Comparison of ENCODE assay signal across 11 cellular contexts in the genomic region with DNA sequence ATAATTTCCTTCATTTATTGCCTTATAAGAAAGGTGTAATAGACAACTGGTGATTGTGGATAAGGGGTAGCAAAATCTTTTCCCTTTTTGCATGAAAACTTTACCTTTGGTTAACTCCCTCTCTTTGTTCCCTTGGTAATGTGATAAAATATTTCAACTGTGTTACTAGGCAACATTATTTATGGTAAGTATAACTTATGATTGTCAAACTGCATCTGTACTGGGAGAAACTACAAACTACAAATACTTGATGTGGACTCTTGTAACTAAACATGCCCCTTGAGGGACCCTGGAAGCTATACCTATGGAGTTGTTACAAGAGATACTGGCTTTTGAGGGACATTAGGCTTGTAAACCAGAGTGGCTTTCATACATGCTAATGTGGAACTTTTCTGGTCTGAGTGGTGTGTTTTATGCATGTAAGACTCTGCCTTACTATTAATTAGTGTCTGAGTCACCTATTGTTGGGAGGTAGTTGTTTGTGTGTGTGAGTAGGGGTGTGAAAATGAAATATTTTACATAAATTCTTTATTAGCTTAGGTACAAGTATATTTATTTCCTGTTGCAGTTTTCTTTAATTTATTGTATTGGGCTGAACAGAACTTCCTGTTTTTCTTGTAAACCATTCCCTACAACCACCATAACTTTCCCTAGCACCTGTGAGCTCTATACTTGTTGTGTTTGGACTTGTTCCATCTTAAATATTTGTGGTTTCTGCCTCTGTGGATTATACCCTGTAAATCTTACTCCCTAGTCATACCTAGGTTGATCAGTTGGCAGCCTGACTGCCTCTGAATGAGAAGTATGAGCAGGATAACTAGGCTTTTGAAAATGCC. TPM values are rescaled to one million over a fixed set of nuclear protein-coding genes. Genes with fewer than 3 reads are reported as not detected.
A peak's percentile ranks its signal among the peaks of the same experiment; 100 is the strongest.
DNase-seq lines count a peak whose midpoint lies in the region; ATAC-seq and FAIRE-seq lines count a peak whose summit lies in the region.
"Had no signal": no experiment of that assay in that cellular context is flagged by ENCODE, and none has a peak within 500 bp of the region (broad histone marks: within the 10 kb centered on the region; RNA-seq: fewer than 3 reads in every experiment).

No MANE protein-coding gene starts in this region.

- no peak overlapping the region for H2BK5ac ChIP-seq in mesendoderm (ENCODE audit: low read length)

- no peak overlapping the region for H4K8ac ChIP-seq in mesendoderm (ENCODE audit: low read depth, low read length)

- ATAC-seq in GM21423 (IDR thresholded peaks at IDR 0.05; ENCODE audit: unreplicated experiment) = no peak
- ATAC-seq in HG02678 (IDR thresholded peaks at IDR 0.05; ENCODE audit: unreplicated experiment) = no peak

- H3K79me2 ChIP-seq in mesendoderm (ENCODE audit: control insufficient read depth, insufficient read depth, low read length) = no peaks in the 10 kb centered on the region

- H2BK15ac ChIP-seq in mesendoderm (replicated peaks; ENCODE audit: low read depth) = no peak overlapping the region

- no peak overlapping the region for H3K56ac ChIP-seq in mesendoderm (ENCODE audit: low read length)

- no peaks in the 10 kb centered on the region for H3K4me1 ChIP-seq in mesendoderm (ENCODE audit: control insufficient read depth, low read depth, low read length)

- H2BK120ac ChIP-seq in mesendoderm (ENCODE audit: low read depth, low read length) = no peak overlapping the region

- no peak overlapping the region for H3K4me2 ChIP-seq in mesendoderm (ENCODE audit: low read length)

- H3K79me1 ChIP-seq in mesendoderm (ENCODE audit: low read length) = no peaks in the 10 kb centered on the region

- no peak overlapping the region for H3K4me3 ChIP-seq in mesendoderm (ENCODE audit: low read length)
- H3K4me3 ChIP-seq: coronary artery, GM23248 had no signal

- H3K23ac ChIP-seq in mesendoderm (ENCODE audit: low read length) = no peak overlapping the region

- H3K9ac ChIP-seq in mesendoderm (ENCODE audit: low read length) = no peak overlapping the region
- H3K9ac ChIP-seq: GM23248 had no signal

- peak; percentile 86 for FAIRE-seq in islet of Langerhans (lab: Jason Lieb, UNC)

- no peak overlapping the region for H3K18ac ChIP-seq in mesendoderm (ENCODE audit: low read length)

- H2AK5ac ChIP-seq in mesendoderm (ENCODE audit: low read length) = no peak overlapping the region

- H3K36me3 ChIP-seq in mesendoderm (ENCODE audit: control insufficient read depth, insufficient read depth, low read length) = no peaks in the 10 kb centered on the region

- no peak overlapping the region for H3K27ac ChIP-seq in mesendoderm (ENCODE audit: low read depth, low read length)
- H3K27ac ChIP-seq: coronary artery, GM23248 had no signal

- no peak overlapping the region for H4K5ac ChIP-seq in mesendoderm (ENCODE audit: low read length)

- H3K4ac ChIP-seq in mesendoderm (ENCODE audit: low read depth, low read length) = no peak overlapping the region

- no peaks in the 10 kb centered on the region for H3K27me3 ChIP-seq in mesendoderm (ENCODE audit: insufficient read depth, low read length, poor library complexity)

- DNase-seq in A172 (ENCODE audit: low spot score) = peak; percentile 97
- peak; percentile 64 for DNase-seq in HS-27A (ENCODE audit: low read depth)
- peak; percentile 45 to 65 for DNase-seq in SHP77 (lab: John Stamatoyannopoulos, UW)
- no peak for DNase-seq in mesendoderm
- no peak for DNase-seq in HuH-7.5 (ENCODE audit: low spot score)
- DNase-seq: GM23248 had no signal

RNA-seq across cellular contexts. Expression of gene STK31, which starts 49.8 kb away (rescaled TPM):
- total RNA-seq in A172 (2014; rRNA removed; shearing (Covaris generic)) = 0.07 and 0.45 TPM in 2 replicates
- polyA plus RNA-seq in mesendoderm (2013, experiment 1 of 2) = 0.37 TPM
- 0.32 TPM for polyA plus RNA-seq in mesendoderm (2013, experiment 2 of 2)
- total RNA-seq: GM23248 had no signal
- polyA plus RNA-seq: GM23248, IgD-negative memory B cell had no signal

Comparison
In these comparisons a context has a peak if more than half of its experiments do, and no peak if none do; other contexts are left out.
1. DNase-seq: peak in A172 (single experiment), HS-27A (single experiment) and SHP77 (2 of 2); none in mesendoderm (single experiment) and HuH-7.5 (single experiment).